7 cellular contexts compared by ENCODE assay signal in the genomic region with DNA sequence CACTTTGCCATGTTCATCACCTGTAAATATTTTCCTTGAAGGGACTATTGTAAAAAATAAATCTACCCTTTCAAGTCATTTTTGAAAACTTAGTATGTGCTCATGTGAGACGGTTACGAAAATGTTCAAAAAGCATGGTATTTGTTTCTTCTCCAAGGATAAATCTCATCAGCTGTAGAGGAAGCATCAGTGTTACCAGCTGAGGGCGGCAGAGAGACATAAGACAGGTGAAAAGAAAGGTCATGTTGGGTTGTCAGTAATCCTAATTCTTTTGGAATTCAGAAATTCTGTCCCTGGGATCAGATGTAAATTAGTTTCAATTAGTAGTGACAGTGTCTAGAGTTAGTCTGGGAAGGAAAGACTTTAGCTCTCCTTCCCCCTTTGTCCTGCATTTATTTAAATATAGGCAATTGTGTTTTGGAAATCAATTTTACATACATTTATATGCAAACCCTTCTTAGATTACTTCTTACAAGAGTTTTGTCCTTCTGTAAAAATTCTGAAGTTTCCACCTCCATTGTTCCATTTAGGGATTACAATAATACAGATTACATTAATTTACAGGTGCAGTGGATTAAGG.
DNase-seq lines count a peak whose midpoint lies in the region; FAIRE-seq and TF ChIP-seq lines count a peak whose summit lies in the region.

No MANE protein-coding gene starts in this region.

- no peak overlapping the region for H3K4me3 Mint-ChIP-seq in nephron progenitor cell

- no peak overlapping the region for H3K4me3 ChIP-seq in HAP-1

- H3K27ac Mint-ChIP-seq in nephron progenitor cell, result no peak overlapping the region

- H3K36me3 ChIP-seq in HAP-1 (replicated peaks), result no peaks in the 10 kb centered on the region

- peaks cover 4% of the 10 kb centered on the region; the same call in 1 of the 2 replicates for H3K4me1 ChIP-seq in HAP-1

- DNase-seq in HAP-1 (ENCODE audit: low spot score in 2 of 2), result peak; percentile 83 to 86
- DNase-seq in NCI-H2171 (lab: John Stamatoyannopoulos, UW), result peak; percentile 2
- DNase-seq in cerebellar cortex (ENCODE audit: low spot score), result peak; percentile 9
- DNase-seq in nephron progenitor cell, result peak; percentile 55
- no peak for DNase-seq in ureter (ENCODE audit: low spot score)
- DNase-seq in KG1 (lab: John Stamatoyannopoulos, UW), result no peak
- DNase-seq in GM12891 (ENCODE audit: insufficient read length, low spot score), result no peak

- in situ Hi-C loops in HAP-1 (cut with MboI; ENCODE audit: low sequenced_read_pairs), result no loop called here

- no peaks in the 10 kb centered on the region for H3K27me3 ChIP-seq in HAP-1 (ENCODE audit: low read depth)

- no peak for TF ChIP-seq POLR2A in GM12891 (IDR thresholded peaks at IDR 0.05; ENCODE audit: low read depth, low read length)

- no peaks in the 10 kb centered on the region for H3K4me1 Mint-ChIP-seq in nephron progenitor cell

- H3K36me3 Mint-ChIP-seq in nephron progenitor cell (ENCODE audit: low read depth), result no peaks in the 10 kb centered on the region

- H3K9me3 Mint-ChIP-seq in nephron progenitor cell, result no peaks in the 10 kb centered on the region

- H3K27me3 Mint-ChIP-seq in nephron progenitor cell (ENCODE audit: low read depth, poor library complexity), result no peaks in the 10 kb centered on the region

- TF ChIP-seq CTCF in nephron progenitor cell (IDR thresholded peaks at IDR 0.05), result peak; percentile 60

- FAIRE-seq in GM12891 (lab: Jason Lieb, UNC), result no peak

- H3K9me3 ChIP-seq in HAP-1, result no peaks in the 10 kb centered on the region; the same call in 1 of the 2 replicates

TF ChIP-seq in GM12891, 5 proteins besides CTCF, POLR2A, EP300 and RAD21:
- no peak for TF ChIP-seq SPI1 (IDR thresholded peaks at IDR 0.05; ENCODE audit: low read depth, low read length)

Comparison
In these comparisons a context has a peak if more than half of its experiments do, and no peak if none do; other contexts are left out.
1. DNase-seq: peak in HAP-1 (2 of 2), NCI-H2171 (single experiment), cerebellar cortex (single experiment) and nephron progenitor cell (single experiment); none in ureter (single experiment), KG1 (single experiment) and GM12891 (single experiment).